In the genomic region with DNA sequence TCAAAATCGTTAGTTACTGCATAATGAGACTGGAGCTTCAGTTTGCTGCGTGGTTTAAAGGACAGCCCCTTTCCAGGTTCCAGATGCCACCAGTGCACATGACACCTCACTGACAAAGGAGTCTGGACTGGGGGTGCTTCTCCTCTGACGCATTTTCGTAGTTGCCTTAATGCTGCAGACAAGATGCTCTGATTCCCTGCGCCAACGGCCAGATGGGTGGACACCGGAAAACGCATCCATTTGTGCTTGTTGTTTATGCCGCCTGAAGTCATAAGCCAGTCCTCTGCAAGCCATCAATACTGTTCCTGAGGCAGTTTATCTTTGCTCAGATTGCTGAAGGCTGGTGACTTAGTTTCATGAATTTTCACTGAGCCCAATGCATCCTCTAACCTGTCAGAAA, we compare ENCODE assay signal across 16 cellular contexts.
"Had no signal": no experiment of that assay in that cellular context is flagged by ENCODE, and none has a peak within 500 bp of the region (broad histone marks: within the 10 kb centered on the region; RNA-seq: fewer than 3 reads in every experiment).

No MANE protein-coding gene starts in this region.

- H3K9me3 ChIP-seq: body of pancreas, prostate gland, sigmoid colon, thoracic aorta had no signal

- H3K4me1 Mint-ChIP-seq: endodermal cell had no signal

- H3K27me3 ChIP-seq: body of pancreas, sigmoid colon had no signal

- H3K27me3 Mint-ChIP-seq: central memory CD8-positive, alpha-beta T cell; naive thymus-derived CD8-positive, alpha-beta T cell; T-helper 17 cell had no signal

- H3K4me3 ChIP-seq: body of pancreas, prostate gland, sigmoid colon, thoracic aorta had no signal

- H3K36me3 ChIP-seq: prostate gland had no signal

- DNase-seq: activated CD4-positive, CD25-positive, alpha-beta regulatory T cell; activated naive CD4-positive, alpha-beta T cell treated with anti-CD3 and anti-CD28 coated beads for 36 hours; amniotic stem cell; body of pancreas; endodermal cell; erythroblast; hypothalamus; naive thymus-derived CD8-positive, alpha-beta T cell; nucleus accumbens; sigmoid colon; stimulated activated CD4-positive, alpha-beta T cell treated with anti-CD3 and anti-CD28 coated beads, Interleukin-12 subunit alpha, Interleukin-12 subunit beta, amount 100 ng/mL, for 4 hours; stimulated activated naive CD8-positive, alpha-beta T cell treated with anti-CD3 and anti-CD28 coated beads, Interleukin-15, Interleukin-2, amounts not matched to agents 100 U/mL and 50 U/mL, for 24 hours; T-helper 17 cell had no signal

- H3K27ac ChIP-seq: body of pancreas, prostate gland, thoracic aorta had no signal

- H3K9me3 Mint-ChIP-seq: activated naive CD4-positive, alpha-beta T cell treated with anti-CD3 and anti-CD28 coated beads for 36 hours; central memory CD8-positive, alpha-beta T cell; endodermal cell; naive thymus-derived CD8-positive, alpha-beta T cell had no signal

- H3K27ac Mint-ChIP-seq: activated naive CD4-positive, alpha-beta T cell treated with anti-CD3 and anti-CD28 coated beads for 36 hours; endodermal cell had no signal

- H3K4me3 Mint-ChIP-seq: activated naive CD4-positive, alpha-beta T cell treated with anti-CD3 and anti-CD28 coated beads for 36 hours; central memory CD8-positive, alpha-beta T cell; endodermal cell; naive thymus-derived CD8-positive, alpha-beta T cell; T-helper 17 cell had no signal

- ATAC-seq: naive thymus-derived CD8-positive, alpha-beta T cell; T-helper 17 cell had no signal

- H3K4me1 ChIP-seq: prostate gland had no signal
